1 cellular context compared by ENCODE assay signal in genomic region chr10:45594276-45595157, GRCh38.
TF ChIP-seq lines count a peak whose summit lies in the region.

No MANE protein-coding gene starts in this region.

TF ChIP-seq in HepG2, 621 proteins besides CTCF, POLR2A, EP300 and RAD21 (continued from another document and continues in another):
- peak; percentile 36 for TF ChIP-seq ZNF407 (CRISPR knock-in tag; IDR thresholded peaks at IDR 0.05; ENCODE audit: not compliant biosample characterization)
- no peak for TF ChIP-seq FOXC1 (CRISPR knock-in tag; IDR thresholded peaks at IDR 0.05; ENCODE audit: borderline replicate concordance)
- TF ChIP-seq DNMT3B (CRISPR knock-in tag; conservative IDR thresholded peaks at IDR 0.05): no peak
- TF ChIP-seq ZNF513 (CRISPR knock-in tag; conservative IDR thresholded peaks at IDR 0.05): no peak
- peak; percentile 35; the same call in 1 of the 2 replicates for TF ChIP-seq ZNF556 (CRISPR knock-in tag; IDR thresholded peaks at IDR 0.05; ENCODE audit: borderline replicate concordance)
- TF ChIP-seq ZNF251 (CRISPR knock-in tag; IDR thresholded peaks at IDR 0.05): no peak
- peak; percentile 26; the same call in 1 of the 2 replicates for TF ChIP-seq ZBED4 (CRISPR knock-in tag; IDR thresholded peaks at IDR 0.05; ENCODE audit: borderline replicate concordance)
- peak; percentile 21; the same call in 1 of the 2 replicates for TF ChIP-seq EED (CRISPR knock-in tag; IDR thresholded peaks at IDR 0.05)
- 0 out of 2 replicates have a peak, but pooled peaks have one; percentile 45 for TF ChIP-seq ZNF20 (CRISPR knock-in tag; IDR thresholded peaks at IDR 0.05)
- no peak for TF ChIP-seq REXO4 (CRISPR knock-in tag; IDR thresholded peaks at IDR 0.05; ENCODE audit: borderline replicate concordance)
- peak; percentile 46; the same call in 1 of the 2 replicates for TF ChIP-seq HNF4A (CRISPR knock-in tag; IDR thresholded peaks at IDR 0.05)
- peak; percentile 86 for TF ChIP-seq ZNF670 (CRISPR knock-in tag; IDR thresholded peaks at IDR 0.05; ENCODE audit: borderline replicate concordance)
- peak; percentile 90 for TF ChIP-seq PATZ1 (CRISPR knock-in tag; IDR thresholded peaks at IDR 0.05)
- TF ChIP-seq JDP2 (CRISPR knock-in tag; IDR thresholded peaks at IDR 0.05; ENCODE audit: borderline replicate concordance): no peak
- TF ChIP-seq ZNF121 (CRISPR knock-in tag; IDR thresholded peaks at IDR 0.05): peak; percentile 55; the same call in 1 of the 2 replicates
- TF ChIP-seq ZNF703 (CRISPR knock-in tag; IDR thresholded peaks at IDR 0.05; ENCODE audit: borderline replicate concordance): no peak
- TF ChIP-seq ZNF616 (CRISPR knock-in tag; IDR thresholded peaks at IDR 0.05; ENCODE audit: low read depth): 0 out of 2 replicates have a peak, but pooled peaks have one; percentile 57
- peak; percentile 12; the same call in 1 of the 2 replicates for TF ChIP-seq NR2F2 (IDR thresholded peaks at IDR 0.05; ENCODE audit: borderline replicate concordance, low read depth)
- TF ChIP-seq TFAP4 (IDR thresholded peaks at IDR 0.05; ENCODE audit: borderline replicate concordance, low read depth): peak; percentile 31; the same call in 1 of the 2 replicates
- peak; percentile 94; the same call in 1 of the 2 replicates for TF ChIP-seq NR0B2 (CRISPR knock-in tag; IDR thresholded peaks at IDR 0.05)
- peak; percentile 92; the same call in 1 of the 2 replicates for TF ChIP-seq ZNF580 (CRISPR knock-in tag; IDR thresholded peaks at IDR 0.05; ENCODE audit: borderline replicate concordance, low read depth)
- peak; percentile 64; the same call in 1 of the 2 replicates for TF ChIP-seq SAFB2 (CRISPR knock-in tag; IDR thresholded peaks at IDR 0.05; ENCODE audit: borderline replicate concordance, low read depth)
- TF ChIP-seq RBFOX2 (IDR thresholded peaks at IDR 0.05; ENCODE audit: low read depth, low read length): peak; percentile 85
- peak; percentile 56; the same call in 1 of the 2 replicates for TF ChIP-seq ZBTB8A (CRISPR knock-in tag; IDR thresholded peaks at IDR 0.05; ENCODE audit: borderline replicate concordance, low read depth)
- TF ChIP-seq ARNTL (CRISPR knock-in tag; IDR thresholded peaks at IDR 0.05): peak; percentile 98
- peak; percentile 95 for TF ChIP-seq MXD1 (CRISPR knock-in tag; IDR thresholded peaks at IDR 0.05)
- TF ChIP-seq DBP (CRISPR knock-in tag; IDR thresholded peaks at IDR 0.05; ENCODE audit: not compliant biosample characterization): no peak
- peak; percentile 49; the same call in 1 of the 2 replicates for TF ChIP-seq TOPORS (CRISPR knock-in tag; IDR thresholded peaks at IDR 0.05)
- TF ChIP-seq MIER3 (CRISPR knock-in tag; IDR thresholded peaks at IDR 0.05; ENCODE audit: borderline replicate concordance): peak; percentile 88; the same call in 1 of the 2 replicates
- 0 out of 2 replicates have a peak, but pooled peaks have one; percentile 74 for TF ChIP-seq HOXA9 (CRISPR knock-in tag; IDR thresholded peaks at IDR 0.05; ENCODE audit: borderline replicate concordance)
- TF ChIP-seq ZBTB37 (CRISPR knock-in tag; IDR thresholded peaks at IDR 0.05): no peak
- peak; percentile 77; the same call in 1 of the 2 replicates for TF ChIP-seq TSC22D2 (CRISPR knock-in tag; IDR thresholded peaks at IDR 0.05; ENCODE audit: borderline replicate concordance)
- TF ChIP-seq MZF1 (CRISPR knock-in tag; IDR thresholded peaks at IDR 0.05; ENCODE audit: borderline replicate concordance): no peak
- peak; percentile 96; the same call in 1 of the 2 replicates for TF ChIP-seq MYC (CRISPR knock-in tag; IDR thresholded peaks at IDR 0.05; ENCODE audit: borderline replicate concordance)
- 0 out of 2 replicates have a peak, but pooled peaks have one; percentile 37 for TF ChIP-seq ZNF160 (CRISPR knock-in tag; IDR thresholded peaks at IDR 0.05)
- TF ChIP-seq HHEX (CRISPR knock-in tag; IDR thresholded peaks at IDR 0.05): no peak
- peak; percentile 96 for TF ChIP-seq MXD4 (CRISPR knock-in tag; IDR thresholded peaks at IDR 0.05)
- TF ChIP-seq ZNF550 (CRISPR knock-in tag; IDR thresholded peaks at IDR 0.05; ENCODE audit: borderline replicate concordance): no peak
- TF ChIP-seq SCMH1 (CRISPR knock-in tag; IDR thresholded peaks at IDR 0.05; ENCODE audit: borderline replicate concordance): no peak
